ENCODE assay signal across 22 cellular contexts in genomic region chr6:75794954-75795739, GRCh38. TPM values are rescaled to one million over a fixed set of nuclear protein-coding genes. Genes with fewer than 3 reads are reported as not detected.
DNase-seq lines count a peak whose midpoint lies in the region; TF ChIP-seq lines count a peak whose summit lies in the region.
"Had no signal": no experiment of that assay in that cellular context is flagged by ENCODE, and none has a peak within 500 bp of the region (broad histone marks: within the 10 kb centered on the region; RNA-seq: fewer than 3 reads in every experiment).

No MANE protein-coding gene starts in this region.

- H3K4me1 Mint-ChIP-seq in H9 = peaks cover 16 to 23% of the 10 kb centered on the region in 2 experiments
- H3K4me1 Mint-ChIP-seq in brain = peaks cover 27% of the 10 kb centered on the region
- H3K4me1 Mint-ChIP-seq: CD4-positive, CD25-positive, alpha-beta regulatory T cell had no signal

- no peak overlapping the region for H2BK20ac ChIP-seq in H9 (ENCODE audit: low read depth, low read length, poor library complexity, severe bottlenecking)

- no peak overlapping the region for H3K56ac ChIP-seq in H9 (ENCODE audit: insufficient read length, low read depth, low read length)

- no peak overlapping the region for H3K4me2 ChIP-seq in H9 (ENCODE audit: insufficient read depth, insufficient read length, low read length)
- H3K4me2 ChIP-seq in mesenchymal stem cell (ENCODE audit: low read length, poor library complexity, severe bottlenecking) = no peak overlapping the region
- peak overlapping the region; percentile 83 for H3K4me2 ChIP-seq in smooth muscle cell

- H4K8ac ChIP-seq in H9 (replicated peaks; ENCODE audit: insufficient read length, low read depth, low read length) = no peak overlapping the region
- no peak overlapping the region for H4K8ac ChIP-seq in mesenchymal stem cell (ENCODE audit: low read length)

- no peak overlapping the region for H3K23ac ChIP-seq in H9 (ENCODE audit: insufficient read length, low read depth, low read length)
- H3K23ac ChIP-seq in mesenchymal stem cell (ENCODE audit: low read length in 2 of 2) = no peak overlapping the region

- H3K18ac ChIP-seq in H9 (ENCODE audit: insufficient read length, low read depth, low read length) (no peak overlapping the region), mesenchymal stem cell (ENCODE audit: low read depth in 1 of 2, low read length in 2 of 2) (no peak overlapping the region)

- H3K79me1 ChIP-seq in H9 (ENCODE audit: insufficient read depth, low read depth, low read length, poor library complexity, severe bottlenecking) (no peaks in the 10 kb centered on the region), mesenchymal stem cell (replicated peaks; ENCODE audit: low read length, poor library complexity, severe bottlenecking) (peaks cover 13% of the 10 kb centered on the region)

- H2AK5ac ChIP-seq in H9 (ENCODE audit: insufficient read length, low read length) (no peak overlapping the region), mesenchymal stem cell (ENCODE audit: low read length, severe bottlenecking) (no peak overlapping the region)

- H2BK12ac ChIP-seq in H9 (ENCODE audit: insufficient read length, low read depth, low read length) = no peak overlapping the region
- H2BK12ac ChIP-seq in mesenchymal stem cell (ENCODE audit: low read length in 2 of 2) = no peak overlapping the region

- no peak overlapping the region for H3K4me3 Mint-ChIP-seq in H9
- H3K4me3 Mint-ChIP-seq in brain = peak overlapping the region in 3 of 5 experiments; percentile 36 to 82 (median 42)
- H3K4me3 Mint-ChIP-seq: activated CD8-positive, alpha-beta T cell treated with anti-CD3 and anti-CD28 coated beads for 36 hours; CD4-positive, CD25-positive, alpha-beta regulatory T cell had no signal

- H3K27ac Mint-ChIP-seq in H9 (peak overlapping the region in 2 of 3 experiments; percentile 69 to 80; a peak in 3 of 7 replicates), brain (peak overlapping the region in 4 of 5 experiments; percentile 26 to 88 (median 70))
- H3K27ac Mint-ChIP-seq: activated CD8-positive, alpha-beta T cell treated with anti-CD3 and anti-CD28 coated beads for 36 hours; CD4-positive, CD25-positive, alpha-beta regulatory T cell had no signal

- H3K36me3 ChIP-seq in mesenchymal stem cell (ENCODE audit: control insufficient read depth in 1 of 2, insufficient read depth in 2 of 2, low read depth in 1 of 2, low read length in 2 of 2) (no peaks in the 10 kb centered on the region), smooth muscle cell (ENCODE audit: low read depth) (no peaks in the 10 kb centered on the region)
- H3K36me3 ChIP-seq: adrenal gland, lower lobe of right lung, suprapubic skin, vagina had no signal

- TF ChIP-seq CTCF in H9 (conservative IDR thresholded peaks at IDR 0.05) = no peak
- no peak for TF ChIP-seq CTCF in brain (conservative IDR thresholded peaks at IDR 0.05)
- TF ChIP-seq CTCF in smooth muscle cell (IDR thresholded peaks at IDR 0.05; ENCODE audit: borderline replicate concordance, insufficient read depth, poor library complexity, severe bottlenecking) = no peak

- H3K27me3 ChIP-seq in H9 (ENCODE audit: insufficient read depth, low read length) (no peaks in the 10 kb centered on the region), mesenchymal stem cell (ENCODE audit: control insufficient read depth in 1 of 2, insufficient read depth in 1 of 2, low read length in 2 of 2) (no peaks in the 10 kb centered on the region), smooth muscle cell (ENCODE audit: low read depth) (no peaks in the 10 kb centered on the region)
- H3K27me3 ChIP-seq: adrenal gland, foreskin keratinocyte, suprapubic skin, vagina had no signal

- H3K79me2 ChIP-seq in H9 (ENCODE audit: insufficient read depth, low read length) (no peaks in the 10 kb centered on the region), smooth muscle cell (ENCODE audit: low read depth) (peaks cover 12% of the 10 kb centered on the region)

- no peak overlapping the region for H2AFZ ChIP-seq in H9 (ENCODE audit: low read length)
- H2AFZ ChIP-seq in mesenchymal stem cell (ENCODE audit: low read depth, low read length) = no peak overlapping the region
- H2AFZ ChIP-seq in smooth muscle cell (ENCODE audit: low read depth) = peak overlapping the region; percentile 12
- H2AFZ ChIP-seq: parathyroid adenoma had no signal

- H3K9ac ChIP-seq in H9 (ENCODE audit: extremely low read depth, insufficient read length, low read length) (no peak overlapping the region), mesenchymal stem cell (ENCODE audit: low read length) (peak overlapping the region; percentile 19), smooth muscle cell (ENCODE audit: low read depth) (no peak overlapping the region)
- H3K9ac ChIP-seq: parathyroid adenoma had no signal

- H3K27ac ChIP-seq in H9 (ENCODE audit: insufficient read length, low read depth, low read length) (no peak overlapping the region), mesenchymal stem cell (ENCODE audit: low read length, poor library complexity, severe bottlenecking) (no peak overlapping the region), smooth muscle cell (ENCODE audit: low read depth) (peak overlapping the region; percentile 49)
- H3K27ac ChIP-seq: adrenal gland, epithelial cell of prostate, foreskin keratinocyte, lower lobe of right lung, parathyroid adenoma, suprapubic skin, vagina had no signal

- no peak overlapping the region for H2BK5ac ChIP-seq in H9 (ENCODE audit: insufficient read length, low read length)
- H2BK5ac ChIP-seq in mesenchymal stem cell (ENCODE audit: low read depth, low read length, poor library complexity, severe bottlenecking) = no peak overlapping the region

- H4K5ac ChIP-seq in H9 (ENCODE audit: insufficient read length, low read depth, low read length) = no peak overlapping the region

- H3F3A ChIP-seq in smooth muscle cell (ENCODE audit: low read depth) = peaks cover 10% of the 10 kb centered on the region

- no peaks in the 10 kb centered on the region for H3K27me3 Mint-ChIP-seq in H9 (ENCODE audit: low read depth)
- H3K27me3 Mint-ChIP-seq in brain = no peaks in the 10 kb centered on the region

- no peaks in the 10 kb centered on the region; a peak in 1 of 5 replicates for H3K9me3 Mint-ChIP-seq in H9
- H3K9me3 Mint-ChIP-seq in brain = no peaks in the 10 kb centered on the region
- H3K9me3 Mint-ChIP-seq: activated CD8-positive, alpha-beta T cell treated with anti-CD3 and anti-CD28 coated beads for 36 hours; CD4-positive, CD25-positive, alpha-beta regulatory T cell had no signal

- no peaks in the 10 kb centered on the region; a peak in 1 of 7 replicates for H3K36me3 Mint-ChIP-seq in H9 (ENCODE audit: insufficient read depth in 1 of 3, low read depth in 3 of 3)
- H3K36me3 Mint-ChIP-seq in brain = no peaks in the 10 kb centered on the region
- H3K36me3 Mint-ChIP-seq: CD4-positive, CD25-positive, alpha-beta regulatory T cell had no signal

- H3K4me3 ChIP-seq in mesenchymal stem cell (ENCODE audit: insufficient read depth in 1 of 2, low read depth in 1 of 2, low read length in 2 of 2) (no peak overlapping the region), smooth muscle cell (peak overlapping the region; percentile 21)
- H3K4me3 ChIP-seq: adrenal gland, lower lobe of right lung, suprapubic skin, vagina had no signal

- H3T11ph ChIP-seq in H9 (ENCODE audit: low read length) = no peak overlapping the region

- H3K14ac ChIP-seq in H9 (ENCODE audit: insufficient read depth, low read length) (no peak overlapping the region), mesenchymal stem cell (ENCODE audit: low read length in 2 of 2) (no peak overlapping the region)

- no peak overlapping the region for H3K4ac ChIP-seq in H9 (ENCODE audit: low read depth, low read length)
- no peak overlapping the region for H3K4ac ChIP-seq in mesenchymal stem cell (ENCODE audit: low read depth in 1 of 2, low read length in 2 of 2)

- H4K91ac ChIP-seq in H9 (ENCODE audit: insufficient read length, low read depth, low read length) (no peak overlapping the region), mesenchymal stem cell (ENCODE audit: low read length) (no peak overlapping the region)

- no CpG with 5 or more reads among the region's 6 CpGs for WGBS in H9 (ENCODE audit: extremely low coverage, insufficient read length, low lambda C conversion rate)
- WGBS in mesenchymal stem cell = 80% methylated on average over 4 of the region's 6 CpGs
- 18% methylated on average over 6 of the region's 6 CpGs for WGBS in smooth muscle cell (ENCODE audit: low lambda C conversion rate)

- DNase-seq in H9 (no peak), mesenchymal stem cell (no peak), smooth muscle cell (lab: John Stamatoyannopoulos, UW; ENCODE audit: unreplicated experiment) (no peak), NCI-H1417 (lab: John Stamatoyannopoulos, UW) (no peak)
- DNase-seq in activated CD8-positive, alpha-beta memory T cell treated with anti-CD3 and anti-CD28 coated beads, Interleukin-2, amount 50 U/mL, for 48 hours = no peak
- DNase-seq in stimulated activated CD4-positive, alpha-beta T cell treated with anti-CD3 and anti-CD28 coated beads, Interleukin-4, amount 100 ng/mL, for 1 hour = no peak
- DNase-seq: activated CD8-positive, alpha-beta T cell treated with anti-CD3 and anti-CD28 coated beads for 36 hours; activated gamma-delta T cell; adrenal gland; CD4-positive, CD25-positive, alpha-beta regulatory T cell; foreskin keratinocyte; Karpas-422; kidney; lower lobe of right lung; NCI-H2029 treated with DMSO at 0.1 percent for 48 hours; NCI-H226; Right ventricle myocardium superior had no signal

- H3K4me1 ChIP-seq in H9 (ENCODE audit: insufficient read depth, low read length) (no peaks in the 10 kb centered on the region; the same call in 1 of the 2 replicates), mesenchymal stem cell (ENCODE audit: control insufficient read depth, insufficient read depth, low read depth, low read length) (peaks cover 1% of the 10 kb centered on the region), smooth muscle cell (ENCODE audit: low read depth) (peaks cover 18% of the 10 kb centered on the region)

- no peaks in the 10 kb centered on the region for H3K23me2 ChIP-seq in H9 (ENCODE audit: insufficient read length, low read depth, low read length, poor library complexity, severe bottlenecking)

- no peaks in the 10 kb centered on the region for H3K9me3 ChIP-seq in H9 (ENCODE audit: control insufficient read depth, low read depth, low read length)
- H3K9me3 ChIP-seq in mesenchymal stem cell (ENCODE audit: control insufficient read depth, low read length) = no peaks in the 10 kb centered on the region
- no peaks in the 10 kb centered on the region for H3K9me3 ChIP-seq in smooth muscle cell (replicated peaks; ENCODE audit: low read depth)
- H3K9me3 ChIP-seq: adrenal gland, lower lobe of right lung, suprapubic skin, vagina had no signal

- H2BK120ac ChIP-seq in H9 (ENCODE audit: low read depth, low read length, poor library complexity, severe bottlenecking) (no peak overlapping the region), mesenchymal stem cell (ENCODE audit: low read depth, low read length) (no peak overlapping the region)

- H2BK15ac ChIP-seq in H9 (ENCODE audit: low read depth, low read length) = no peak overlapping the region
- H2BK15ac ChIP-seq in mesenchymal stem cell (ENCODE audit: low read depth, poor library complexity, severe bottlenecking) = no peak overlapping the region

- H4K20me1 ChIP-seq in H9 (ENCODE audit: control insufficient read depth, insufficient read depth, insufficient read length) (no peaks in the 10 kb centered on the region), smooth muscle cell (ENCODE audit: low read depth) (peaks cover 11% of the 10 kb centered on the region)

RNA-seq across cellular contexts. Expression of gene MYO6, which starts 46.1 kb away (rescaled TPM):
- total RNA-seq in H9 (2021) (46.9 and 48.1 TPM in 2 replicates), smooth muscle cell (18.1 and 22.1 TPM in 2 replicates)
- polyA plus RNA-seq in brain (ENCODE audit: insufficient read depth, low read depth, low replicate concordance) (25.5 TPM), smooth muscle cell (10.6 and 19.9 TPM in 2 replicates)
- 60.7 TPM for polyA plus RNA-seq in mesenchymal stem cell (2013, experiment 1 of 2)
- 60.0 TPM for polyA plus RNA-seq in mesenchymal stem cell (2013, experiment 2 of 2)

Comparison
In these comparisons a context has a peak if more than half of its experiments do, and no peak if none do; other contexts are left out.
1. H3K4me3 Mint-ChIP-seq: peak in brain (3 of 5); none in H9 (0 of 2).